ENCODE assay signal across 1 cellular context in the genomic region with DNA sequence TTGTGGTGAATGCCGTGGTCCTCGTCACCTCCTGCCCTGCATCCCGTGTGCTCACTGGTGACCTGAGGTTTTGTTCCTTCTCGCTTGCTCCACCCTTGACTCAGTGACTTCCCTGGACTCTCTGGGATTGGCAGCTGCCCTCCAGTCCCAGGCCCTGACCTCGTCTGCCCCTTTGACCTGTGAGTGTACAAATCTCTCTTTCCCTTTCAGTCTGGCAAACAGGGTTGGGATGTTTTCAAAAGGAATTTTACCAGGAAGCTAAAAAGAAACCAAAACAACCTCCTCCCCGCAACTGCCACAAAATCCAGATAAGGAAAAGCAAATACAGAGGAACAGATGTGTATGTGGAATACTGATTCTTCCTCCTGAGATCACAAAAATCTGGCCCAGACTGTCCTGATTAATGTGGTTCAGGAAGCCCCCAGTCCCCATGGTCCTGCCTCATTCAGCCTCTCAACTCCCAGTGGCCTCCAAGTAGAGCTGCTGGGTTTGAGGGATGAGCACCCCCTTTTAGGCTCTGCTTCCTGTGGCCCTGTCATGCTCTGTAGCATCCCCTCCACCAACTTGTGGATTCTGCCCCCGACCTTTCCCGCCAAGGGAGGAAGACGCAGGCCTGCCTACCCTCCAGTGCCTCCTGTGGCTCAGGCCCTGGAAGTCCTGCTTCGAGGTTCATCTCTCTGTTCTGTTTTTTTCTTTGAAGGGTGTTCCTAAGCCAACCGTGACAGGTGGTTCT.
A peak's percentile ranks its signal among the peaks of the same experiment; 100 is the strongest.
TF ChIP-seq lines count a peak whose summit lies in the region.

No MANE protein-coding gene starts in this region.

TF ChIP-seq in HepG2, 621 proteins besides CTCF, POLR2A, EP300 and RAD21 (continues in another document):
- no peak for TF ChIP-seq SIX1 (CRISPR knock-in tag; IDR thresholded peaks at IDR 0.05; ENCODE audit: borderline replicate concordance)
- TF ChIP-seq, protein P1, sequence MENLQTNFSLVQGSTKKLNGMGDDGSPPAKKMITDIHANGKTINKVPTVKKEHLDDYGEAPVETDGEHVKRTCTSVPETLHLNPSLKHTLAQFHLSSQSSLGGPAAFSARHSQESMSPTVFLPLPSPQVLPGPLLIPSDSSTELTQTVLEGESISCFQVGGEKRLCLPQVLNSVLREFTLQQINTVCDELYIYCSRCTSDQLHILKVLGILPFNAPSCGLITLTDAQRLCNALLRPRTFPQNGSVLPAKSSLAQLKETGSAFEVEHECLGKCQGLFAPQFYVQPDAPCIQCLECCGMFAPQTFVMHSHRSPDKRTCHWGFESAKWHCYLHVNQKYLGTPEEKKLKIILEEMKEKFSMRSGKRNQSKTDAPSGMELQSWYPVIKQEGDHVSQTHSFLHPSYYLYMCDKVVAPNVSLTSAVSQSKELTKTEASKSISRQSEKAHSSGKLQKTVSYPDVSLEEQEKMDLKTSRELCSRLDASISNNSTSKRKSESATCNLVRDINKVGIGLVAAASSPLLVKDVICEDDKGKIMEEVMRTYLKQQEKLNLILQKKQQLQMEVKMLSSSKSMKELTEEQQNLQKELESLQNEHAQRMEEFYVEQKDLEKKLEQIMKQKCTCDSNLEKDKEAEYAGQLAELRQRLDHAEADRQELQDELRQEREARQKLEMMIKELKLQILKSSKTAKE (CRISPR knock-in tag; IDR thresholded peaks at IDR 0.05; ENCODE audit: borderline replicate concordance): peak; percentile 97
- TF ChIP-seq SOX13 (IDR thresholded peaks at IDR 0.05): 0 out of 2 replicates have a peak, but pooled peaks have one; percentile 25
- TF ChIP-seq SOX13 (CRISPR knock-in tag; conservative IDR thresholded peaks at IDR 0.05 in 1 of 2, IDR thresholded peaks at IDR 0.05 in 1 of 2): peak in 1 of 2 experiments; percentile 75; a peak in 2 of 4 replicates
- TF ChIP-seq ZNF136 (CRISPR knock-in tag; IDR thresholded peaks at IDR 0.05; ENCODE audit: low read depth): no peak; the same call in 1 of the 2 replicates
- peak; percentile 67; the same call in 1 of the 2 replicates for TF ChIP-seq MEIS2 (CRISPR knock-in tag; IDR thresholded peaks at IDR 0.05)
- TF ChIP-seq, protein P2, sequence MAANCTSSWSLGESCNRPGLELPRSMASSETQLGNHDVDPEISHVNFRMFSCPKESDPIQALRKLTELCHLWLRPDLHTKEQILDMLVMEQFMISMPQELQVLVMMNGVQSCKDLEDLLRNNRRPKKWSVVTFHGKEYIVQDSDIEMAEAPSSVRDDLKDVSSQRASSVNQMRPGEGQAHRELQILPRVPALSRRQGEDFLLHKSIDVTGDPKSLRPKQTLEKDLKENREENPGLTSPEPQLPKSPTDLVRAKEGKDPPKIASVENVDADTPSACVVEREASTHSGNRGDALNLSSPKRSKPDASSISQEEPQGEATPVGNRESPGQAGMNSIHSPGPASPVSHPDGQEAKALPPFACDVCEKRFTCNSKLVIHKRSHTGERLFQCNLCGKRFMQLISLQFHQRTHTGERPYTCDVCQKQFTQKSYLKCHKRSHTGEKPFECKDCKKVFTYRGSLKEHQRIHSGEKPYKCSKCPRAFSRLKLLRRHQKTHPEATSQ (CRISPR knock-in tag; IDR thresholded peaks at IDR 0.05; ENCODE audit: borderline replicate concordance): no peak
- no peak for TF ChIP-seq ZNF292 (CRISPR knock-in tag; IDR thresholded peaks at IDR 0.05; ENCODE audit: borderline replicate concordance, low read depth)
- TF ChIP-seq, protein P3, sequence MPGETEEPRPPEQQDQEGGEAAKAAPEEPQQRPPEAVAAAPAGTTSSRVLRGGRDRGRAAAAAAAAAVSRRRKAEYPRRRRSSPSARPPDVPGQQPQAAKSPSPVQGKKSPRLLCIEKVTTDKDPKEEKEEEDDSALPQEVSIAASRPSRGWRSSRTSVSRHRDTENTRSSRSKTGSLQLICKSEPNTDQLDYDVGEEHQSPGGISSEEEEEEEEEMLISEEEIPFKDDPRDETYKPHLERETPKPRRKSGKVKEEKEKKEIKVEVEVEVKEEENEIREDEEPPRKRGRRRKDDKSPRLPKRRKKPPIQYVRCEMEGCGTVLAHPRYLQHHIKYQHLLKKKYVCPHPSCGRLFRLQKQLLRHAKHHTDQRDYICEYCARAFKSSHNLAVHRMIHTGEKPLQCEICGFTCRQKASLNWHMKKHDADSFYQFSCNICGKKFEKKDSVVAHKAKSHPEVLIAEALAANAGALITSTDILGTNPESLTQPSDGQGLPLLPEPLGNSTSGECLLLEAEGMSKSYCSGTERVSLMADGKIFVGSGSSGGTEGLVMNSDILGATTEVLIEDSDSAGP (CRISPR knock-in tag; IDR thresholded peaks at IDR 0.05; ENCODE audit: borderline replicate concordance): peak; percentile 55; the same call in 1 of the 2 replicates
- no peak for TF ChIP-seq RORA (CRISPR knock-in tag; IDR thresholded peaks at IDR 0.05)
- TF ChIP-seq ZNF781 (CRISPR knock-in tag; IDR thresholded peaks at IDR 0.05; ENCODE audit: borderline replicate concordance, not compliant biosample characterization): no peak
- TF ChIP-seq, protein P4, sequence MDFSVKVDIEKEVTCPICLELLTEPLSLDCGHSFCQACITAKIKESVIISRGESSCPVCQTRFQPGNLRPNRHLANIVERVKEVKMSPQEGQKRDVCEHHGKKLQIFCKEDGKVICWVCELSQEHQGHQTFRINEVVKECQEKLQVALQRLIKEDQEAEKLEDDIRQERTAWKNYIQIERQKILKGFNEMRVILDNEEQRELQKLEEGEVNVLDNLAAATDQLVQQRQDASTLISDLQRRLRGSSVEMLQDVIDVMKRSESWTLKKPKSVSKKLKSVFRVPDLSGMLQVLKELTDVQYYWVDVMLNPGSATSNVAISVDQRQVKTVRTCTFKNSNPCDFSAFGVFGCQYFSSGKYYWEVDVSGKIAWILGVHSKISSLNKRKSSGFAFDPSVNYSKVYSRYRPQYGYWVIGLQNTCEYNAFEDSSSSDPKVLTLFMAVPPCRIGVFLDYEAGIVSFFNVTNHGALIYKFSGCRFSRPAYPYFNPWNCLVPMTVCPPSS (IDR thresholded peaks at IDR 0.05): no peak
- TF ChIP-seq, protein P5, sequence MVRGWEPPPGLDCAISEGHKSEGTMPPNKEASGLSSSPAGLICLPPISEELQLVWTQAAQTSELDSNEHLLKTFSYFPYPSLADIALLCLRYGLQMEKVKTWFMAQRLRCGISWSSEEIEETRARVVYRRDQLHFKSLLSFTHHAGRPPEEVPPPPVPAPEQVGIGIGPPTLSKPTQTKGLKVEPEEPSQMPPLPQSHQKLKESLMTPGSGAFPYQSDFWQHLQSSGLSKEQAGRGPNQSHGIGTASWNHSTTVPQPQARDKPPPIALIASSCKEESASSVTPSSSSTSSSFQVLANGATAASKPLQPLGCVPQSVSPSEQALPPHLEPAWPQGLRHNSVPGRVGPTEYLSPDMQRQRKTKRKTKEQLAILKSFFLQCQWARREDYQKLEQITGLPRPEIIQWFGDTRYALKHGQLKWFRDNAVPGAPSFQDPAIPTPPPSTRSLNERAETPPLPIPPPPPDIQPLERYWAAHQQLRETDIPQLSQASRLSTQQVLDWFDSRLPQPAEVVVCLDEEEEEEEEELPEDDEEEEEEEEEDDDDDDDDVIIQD (CRISPR knock-in tag; IDR thresholded peaks at IDR 0.05; ENCODE audit: low read depth): peak; percentile 21; the same call in 1 of the 2 replicates
- no peak for TF ChIP-seq ZNF749 (CRISPR knock-in tag; IDR thresholded peaks at IDR 0.05; ENCODE audit: borderline replicate concordance)
- TF ChIP-seq HDAC1 (CRISPR knock-in tag; IDR thresholded peaks at IDR 0.05): peak; percentile 87
- TF ChIP-seq ZKSCAN8 (CRISPR knock-in tag; IDR thresholded peaks at IDR 0.05; ENCODE audit: borderline replicate concordance): no peak
- TF ChIP-seq NFATC3 (CRISPR knock-in tag; IDR thresholded peaks at IDR 0.05): no peak
- TF ChIP-seq, protein P6, sequence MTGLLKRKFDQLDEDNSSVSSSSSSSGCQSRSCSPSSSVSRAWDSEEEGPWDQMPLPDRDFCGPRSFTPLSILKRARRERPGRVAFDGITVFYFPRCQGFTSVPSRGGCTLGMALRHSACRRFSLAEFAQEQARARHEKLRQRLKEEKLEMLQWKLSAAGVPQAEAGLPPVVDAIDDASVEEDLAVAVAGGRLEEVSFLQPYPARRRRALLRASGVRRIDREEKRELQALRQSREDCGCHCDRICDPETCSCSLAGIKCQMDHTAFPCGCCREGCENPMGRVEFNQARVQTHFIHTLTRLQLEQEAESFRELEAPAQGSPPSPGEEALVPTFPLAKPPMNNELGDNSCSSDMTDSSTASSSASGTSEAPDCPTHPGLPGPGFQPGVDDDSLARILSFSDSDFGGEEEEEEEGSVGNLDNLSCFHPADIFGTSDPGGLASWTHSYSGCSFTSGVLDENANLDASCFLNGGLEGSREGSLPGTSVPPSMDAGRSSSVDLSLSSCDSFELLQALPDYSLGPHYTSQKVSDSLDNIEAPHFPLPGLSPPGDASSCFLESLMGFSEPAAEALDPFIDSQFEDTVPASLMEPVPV (CRISPR knock-in tag; IDR thresholded peaks at IDR 0.05): no peak; the same call in 1 of the 2 replicates
- TF ChIP-seq ZNF225 (CRISPR knock-in tag; IDR thresholded peaks at IDR 0.05): no peak
- TF ChIP-seq, protein P7, sequence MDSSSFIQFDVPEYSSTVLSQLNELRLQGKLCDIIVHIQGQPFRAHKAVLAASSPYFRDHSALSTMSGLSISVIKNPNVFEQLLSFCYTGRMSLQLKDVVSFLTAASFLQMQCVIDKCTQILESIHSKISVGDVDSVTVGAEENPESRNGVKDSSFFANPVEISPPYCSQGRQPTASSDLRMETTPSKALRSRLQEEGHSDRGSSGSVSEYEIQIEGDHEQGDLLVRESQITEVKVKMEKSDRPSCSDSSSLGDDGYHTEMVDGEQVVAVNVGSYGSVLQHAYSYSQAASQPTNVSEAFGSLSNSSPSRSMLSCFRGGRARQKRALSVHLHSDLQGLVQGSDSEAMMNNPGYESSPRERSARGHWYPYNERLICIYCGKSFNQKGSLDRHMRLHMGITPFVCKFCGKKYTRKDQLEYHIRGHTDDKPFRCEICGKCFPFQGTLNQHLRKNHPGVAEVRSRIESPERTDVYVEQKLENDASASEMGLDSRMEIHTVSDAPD (CRISPR knock-in tag; IDR thresholded peaks at IDR 0.05): peak; percentile 90
- peak; percentile 54; the same call in 1 of the 2 replicates for TF ChIP-seq FOSL2 (CRISPR knock-in tag; IDR thresholded peaks at IDR 0.05)
- TF ChIP-seq ZNF780A (CRISPR knock-in tag; IDR thresholded peaks at IDR 0.05): no peak
- TF ChIP-seq, protein P8, sequence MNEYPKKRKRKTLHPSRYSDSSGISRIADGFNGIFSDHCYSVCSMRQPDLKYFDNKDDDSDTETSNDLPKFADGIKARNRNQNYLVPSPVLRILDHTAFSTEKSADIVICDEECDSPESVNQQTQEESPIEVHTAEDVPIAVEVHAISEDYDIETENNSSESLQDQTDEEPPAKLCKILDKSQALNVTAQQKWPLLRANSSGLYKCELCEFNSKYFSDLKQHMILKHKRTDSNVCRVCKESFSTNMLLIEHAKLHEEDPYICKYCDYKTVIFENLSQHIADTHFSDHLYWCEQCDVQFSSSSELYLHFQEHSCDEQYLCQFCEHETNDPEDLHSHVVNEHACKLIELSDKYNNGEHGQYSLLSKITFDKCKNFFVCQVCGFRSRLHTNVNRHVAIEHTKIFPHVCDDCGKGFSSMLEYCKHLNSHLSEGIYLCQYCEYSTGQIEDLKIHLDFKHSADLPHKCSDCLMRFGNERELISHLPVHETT (CRISPR knock-in tag; conservative IDR thresholded peaks at IDR 0.05): no peak
- TF ChIP-seq KLF12 (CRISPR knock-in tag; IDR thresholded peaks at IDR 0.05; ENCODE audit: borderline replicate concordance): no peak
- 0 out of 2 replicates have a peak, but pooled peaks have one; percentile 7 for TF ChIP-seq SMAD9 (CRISPR knock-in tag; IDR thresholded peaks at IDR 0.05)
- TF ChIP-seq, protein P9, sequence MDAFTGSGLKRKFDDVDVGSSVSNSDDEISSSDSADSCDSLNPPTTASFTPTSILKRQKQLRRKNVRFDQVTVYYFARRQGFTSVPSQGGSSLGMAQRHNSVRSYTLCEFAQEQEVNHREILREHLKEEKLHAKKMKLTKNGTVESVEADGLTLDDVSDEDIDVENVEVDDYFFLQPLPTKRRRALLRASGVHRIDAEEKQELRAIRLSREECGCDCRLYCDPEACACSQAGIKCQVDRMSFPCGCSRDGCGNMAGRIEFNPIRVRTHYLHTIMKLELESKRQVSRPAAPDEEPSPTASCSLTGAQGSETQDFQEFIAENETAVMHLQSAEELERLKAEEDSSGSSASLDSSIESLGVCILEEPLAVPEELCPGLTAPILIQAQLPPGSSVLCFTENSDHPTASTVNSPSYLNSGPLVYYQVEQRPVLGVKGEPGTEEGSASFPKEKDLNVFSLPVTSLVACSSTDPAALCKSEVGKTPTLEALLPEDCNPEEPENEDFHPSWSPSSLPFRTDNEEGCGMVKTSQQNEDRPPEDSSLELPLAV (CRISPR knock-in tag; conservative IDR thresholded peaks at IDR 0.05; ENCODE audit: low read depth): no peak
- TF ChIP-seq ZNF331 (CRISPR knock-in tag; IDR thresholded peaks at IDR 0.05): peak; percentile 13; the same call in 1 of the 2 replicates
- no peak for TF ChIP-seq REXO4 (CRISPR knock-in tag; IDR thresholded peaks at IDR 0.05; ENCODE audit: borderline replicate concordance)
- TF ChIP-seq ZFP36L2 (CRISPR knock-in tag; IDR thresholded peaks at IDR 0.05): no peak
- TF ChIP-seq TCF7L2 (IDR thresholded peaks at IDR 0.05; ENCODE audit: low read depth, low read length): no peak
- TF ChIP-seq HNRNPL (IDR thresholded peaks at IDR 0.05; ENCODE audit: low read depth, low read length): no peak
- TF ChIP-seq, protein P10, sequence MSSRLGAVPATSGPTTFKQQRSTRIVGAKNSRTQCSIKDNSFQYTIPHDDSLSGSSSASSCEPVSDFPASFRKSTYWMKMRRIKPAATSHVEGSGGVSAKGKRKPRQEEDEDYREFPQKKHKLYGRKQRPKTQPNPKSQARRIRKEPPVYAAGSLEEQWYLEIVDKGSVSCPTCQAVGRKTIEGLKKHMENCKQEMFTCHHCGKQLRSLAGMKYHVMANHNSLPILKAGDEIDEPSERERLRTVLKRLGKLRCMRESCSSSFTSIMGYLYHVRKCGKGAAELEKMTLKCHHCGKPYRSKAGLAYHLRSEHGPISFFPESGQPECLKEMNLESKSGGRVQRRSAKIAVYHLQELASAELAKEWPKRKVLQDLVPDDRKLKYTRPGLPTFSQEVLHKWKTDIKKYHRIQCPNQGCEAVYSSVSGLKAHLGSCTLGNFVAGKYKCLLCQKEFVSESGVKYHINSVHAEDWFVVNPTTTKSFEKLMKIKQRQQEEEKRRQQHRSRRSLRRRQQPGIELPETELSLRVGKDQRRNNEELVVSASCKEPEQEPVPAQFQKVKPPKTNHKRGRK (CRISPR knock-in tag; IDR thresholded peaks at IDR 0.05): 0 out of 2 replicates have a peak, but pooled peaks have one; percentile 22
- TF ChIP-seq, protein P11, sequence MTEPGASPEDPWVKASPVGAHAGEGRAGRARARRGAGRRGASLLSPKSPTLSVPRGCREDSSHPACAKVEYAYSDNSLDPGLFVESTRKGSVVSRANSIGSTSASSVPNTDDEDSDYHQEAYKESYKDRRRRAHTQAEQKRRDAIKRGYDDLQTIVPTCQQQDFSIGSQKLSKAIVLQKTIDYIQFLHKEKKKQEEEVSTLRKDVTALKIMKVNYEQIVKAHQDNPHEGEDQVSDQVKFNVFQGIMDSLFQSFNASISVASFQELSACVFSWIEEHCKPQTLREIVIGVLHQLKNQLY (CRISPR knock-in tag; IDR thresholded peaks at IDR 0.05): 0 out of 2 replicates have a peak, but pooled peaks have one; percentile 36
- TF ChIP-seq ZNF891 (CRISPR knock-in tag; IDR thresholded peaks at IDR 0.05): no peak
